In genomic region chr16:50467943-50468748, GRCh38 we compare ENCODE assay signal across 1 cellular context.
TF ChIP-seq lines count a peak whose summit lies in the region.

No MANE protein-coding gene starts in this region.

TF ChIP-seq in HepG2, 621 proteins besides CTCF, POLR2A, EP300 and RAD21 (continued from another document and continues in another):
- TF ChIP-seq ZBTB3 (CRISPR knock-in tag; IDR thresholded peaks at IDR 0.05; ENCODE audit: borderline replicate concordance, low read depth): no peak
- no peak; the same call in 1 of the 2 replicates for TF ChIP-seq MEIS1 (CRISPR knock-in tag; IDR thresholded peaks at IDR 0.05; ENCODE audit: borderline replicate concordance)
- peak; percentile 84; the same call in 1 of the 2 replicates for TF ChIP-seq GATA4 (IDR thresholded peaks at IDR 0.05; ENCODE audit: borderline replicate concordance, low read depth)
- TF ChIP-seq SYNCRIP (IDR thresholded peaks at IDR 0.05; ENCODE audit: insufficient read depth, low read depth, low read length): no peak
- peak; percentile 85 for TF ChIP-seq GFI1 (CRISPR knock-in tag; IDR thresholded peaks at IDR 0.05; ENCODE audit: borderline replicate concordance)
- TF ChIP-seq ZBTB21 (CRISPR knock-in tag; IDR thresholded peaks at IDR 0.05): 0 out of 2 replicates have a peak, but pooled peaks have one; percentile 28
- TF ChIP-seq GTF2F1 (IDR thresholded peaks at IDR 0.05; ENCODE audit: low read length): no peak
- peak; percentile 90; the same call in 1 of the 2 replicates for TF ChIP-seq ZFP90 (CRISPR knock-in tag; IDR thresholded peaks at IDR 0.05; ENCODE audit: borderline replicate concordance)
- no peak for TF ChIP-seq BCLAF1 (IDR thresholded peaks at IDR 0.05)
- no peak for TF ChIP-seq TBP (CRISPR knock-in tag; IDR thresholded peaks at IDR 0.05)
- TF ChIP-seq SATB2 (CRISPR knock-in tag; IDR thresholded peaks at IDR 0.05): 0 out of 2 replicates have a peak, but pooled peaks have one; percentile 65
- no peak for TF ChIP-seq ZNF260 (CRISPR knock-in tag; IDR thresholded peaks at IDR 0.05; ENCODE audit: borderline replicate concordance, low read depth)
- TF ChIP-seq GMEB2 (CRISPR knock-in tag; IDR thresholded peaks at IDR 0.05; ENCODE audit: low read depth): no peak; the same call in 1 of the 2 replicates
- TF ChIP-seq CBX1 (IDR thresholded peaks at IDR 0.05; ENCODE audit: low read depth): peak; percentile 92
- 0 out of 2 replicates have a peak, but pooled peaks have one; percentile 19 for TF ChIP-seq CREB3 (CRISPR knock-in tag; IDR thresholded peaks at IDR 0.05)
- TF ChIP-seq SMYD3 (CRISPR knock-in tag; IDR thresholded peaks at IDR 0.05): 0 out of 2 replicates have a peak, but pooled peaks have one; percentile 69
- TF ChIP-seq ZNF619 (CRISPR knock-in tag; IDR thresholded peaks at IDR 0.05): no peak
- no peak for TF ChIP-seq ELK4 (CRISPR knock-in tag; IDR thresholded peaks at IDR 0.05; ENCODE audit: borderline replicate concordance)
- peak; percentile 79 for TF ChIP-seq ZNF264 (CRISPR knock-in tag; IDR thresholded peaks at IDR 0.05)
- TF ChIP-seq FOXO1 (CRISPR knock-in tag; IDR thresholded peaks at IDR 0.05): peak; percentile 73
- no peak for TF ChIP-seq PAWR (CRISPR knock-in tag; IDR thresholded peaks at IDR 0.05; ENCODE audit: borderline replicate concordance)
- TF ChIP-seq CSRNP1 (CRISPR knock-in tag; IDR thresholded peaks at IDR 0.05): peak; percentile 80
- TF ChIP-seq RARG (CRISPR knock-in tag; IDR thresholded peaks at IDR 0.05; ENCODE audit: low read depth): no peak
- no peak for TF ChIP-seq ELF4 (CRISPR knock-in tag; IDR thresholded peaks at IDR 0.05; ENCODE audit: borderline replicate concordance)
- TF ChIP-seq ZC3H4 (CRISPR knock-in tag; IDR thresholded peaks at IDR 0.05; ENCODE audit: borderline replicate concordance): no peak
- TF ChIP-seq SKIL (CRISPR knock-in tag; IDR thresholded peaks at IDR 0.05; ENCODE audit: borderline replicate concordance): peak; percentile 89
- TF ChIP-seq ZFY (CRISPR knock-in tag; IDR thresholded peaks at IDR 0.05): peak; percentile 86
- TF ChIP-seq MAFG (CRISPR knock-in tag; IDR thresholded peaks at IDR 0.05): no peak
- no peak for TF ChIP-seq ZNF713 (CRISPR knock-in tag; IDR thresholded peaks at IDR 0.05)
- TF ChIP-seq ZNF879 (CRISPR knock-in tag; IDR thresholded peaks at IDR 0.05): no peak
- no peak; the same call in 1 of the 2 replicates for TF ChIP-seq ZBTB26 (CRISPR knock-in tag; IDR thresholded peaks at IDR 0.05; ENCODE audit: borderline replicate concordance)
- peak in 1 of 2 experiments; percentile 22; a peak in 2 of 4 replicates for TF ChIP-seq ATF4 (CRISPR knock-in tag; IDR thresholded peaks at IDR 0.05)
- TF ChIP-seq ZNF660 (CRISPR knock-in tag; IDR thresholded peaks at IDR 0.05; ENCODE audit: borderline replicate concordance, low read depth): no peak
- peak; percentile 57; the same call in 1 of the 2 replicates for TF ChIP-seq CBFB (CRISPR knock-in tag; IDR thresholded peaks at IDR 0.05)
- TF ChIP-seq MYPOP (CRISPR knock-in tag; IDR thresholded peaks at IDR 0.05): peak; percentile 44; the same call in 1 of the 2 replicates
- 0 out of 2 replicates have a peak, but pooled peaks have one; percentile 21 for TF ChIP-seq E2F2 (CRISPR knock-in tag; IDR thresholded peaks at IDR 0.05; ENCODE audit: borderline replicate concordance)
- TF ChIP-seq DBP (CRISPR knock-in tag; IDR thresholded peaks at IDR 0.05; ENCODE audit: not compliant biosample characterization): no peak
- TF ChIP-seq ZNF546 (CRISPR knock-in tag; conservative IDR thresholded peaks at IDR 0.05): 0 out of 2 replicates have a peak, but pooled peaks have one; percentile 27
- TF ChIP-seq GATAD1 (CRISPR knock-in tag; IDR thresholded peaks at IDR 0.05): 0 out of 2 replicates have a peak, but pooled peaks have one; percentile 36
- TF ChIP-seq RNF219 (CRISPR knock-in tag; IDR thresholded peaks at IDR 0.05): peak; percentile 77; the same call in 1 of the 2 replicates
- TF ChIP-seq SIX4 (CRISPR knock-in tag; IDR thresholded peaks at IDR 0.05): no peak; the same call in 1 of the 2 replicates
- peak; percentile 83 for TF ChIP-seq RBFOX2 (IDR thresholded peaks at IDR 0.05; ENCODE audit: low read depth, low read length)
- TF ChIP-seq ZNF850 (CRISPR knock-in tag; conservative IDR thresholded peaks at IDR 0.05): no peak
- peak; percentile 67 for TF ChIP-seq ZNF891 (CRISPR knock-in tag; IDR thresholded peaks at IDR 0.05)
- TF ChIP-seq SNAI1 (CRISPR knock-in tag; IDR thresholded peaks at IDR 0.05; ENCODE audit: borderline replicate concordance): no peak
